ENCODE assay signal across 25 cellular contexts in the genomic region with DNA sequence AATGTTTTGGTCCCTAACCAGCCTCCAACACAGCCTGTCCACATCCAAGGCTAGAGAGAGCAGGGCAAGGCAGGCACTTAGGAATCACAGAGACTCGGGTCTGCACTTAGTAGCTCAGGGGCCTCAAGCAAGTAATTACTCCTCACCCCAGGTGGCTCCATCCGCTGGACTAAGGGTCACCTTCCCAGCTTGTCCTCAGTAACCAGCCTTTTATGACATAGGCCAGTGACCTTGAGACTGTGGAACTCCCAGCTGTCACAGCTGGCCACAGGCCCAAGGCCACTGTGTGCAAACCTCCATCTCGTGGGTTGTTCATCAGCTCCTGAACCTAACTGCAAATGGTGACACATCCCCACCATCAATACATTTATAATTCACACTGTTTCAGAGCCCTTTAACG.
"Had no signal": no experiment of that assay in that cellular context is flagged by ENCODE, and none has a peak within 500 bp of the region (broad histone marks: within the 10 kb centered on the region; RNA-seq: fewer than 3 reads in every experiment).

No MANE protein-coding gene starts in this region.

- H2AFZ ChIP-seq: hepatocyte had no signal

- H3K4me1 ChIP-seq: esophagus muscularis mucosa, foreskin keratinocyte, gastroesophageal sphincter, heart left ventricle, pancreas, stomach, tibial artery, upper lobe of right lung, uterus had no signal

- H3K9me3 ChIP-seq: neutrophil, pancreas, uterus had no signal

- H3K4me3 ChIP-seq: coronary artery, esophagus muscularis mucosa, gastroesophageal sphincter, heart left ventricle, hepatocyte, lung, mucosa of descending colon, pancreas, stomach, tibial artery, upper lobe of right lung, uterus had no signal

- H3K36me3 ChIP-seq: esophagus muscularis mucosa, gastroesophageal sphincter, heart left ventricle, neutrophil, pancreas, stomach, tibial artery, upper lobe of right lung, uterus had no signal

- H3K27ac ChIP-seq: coronary artery, esophagus muscularis mucosa, foreskin keratinocyte, gastroesophageal sphincter, heart left ventricle, hepatocyte, neutrophil, pancreas, stomach, tibial artery, upper lobe of right lung, uterus had no signal

- H3K4me2 ChIP-seq: hepatocyte had no signal

- FAIRE-seq: islet of Langerhans, pancreas had no signal

- H3K27me3 ChIP-seq: esophagus muscularis mucosa, foreskin keratinocyte, gastroesophageal sphincter, heart left ventricle, hepatocyte, neutrophil, pancreas, stomach, tibial artery, upper lobe of right lung, uterus had no signal

- DNase-seq: dermis blood vessel endothelial cell; effector memory CD4-positive, alpha-beta T cell; foreskin keratinocyte; heart left ventricle; left cardiac atrium; left ventricle myocardium superior; mucosa of descending colon; naive B cell; pancreas; stimulated activated CD4-positive, alpha-beta T cell treated with anti-CD3 and anti-CD28 coated beads, Interleukin-2, amount 100 ng/mL, for 24 hours; stimulated activated CD4-positive, alpha-beta T cell treated with anti-CD3 and anti-CD28 coated beads, Interleukin-4, amount 100 ng/mL, for 24 hours; stimulated activated naive CD4-positive, alpha-beta T cell treated with Interleukin-2 at 50 U/mL for 16 hours; stomach; tibial artery; upper lobe of right lung; uterus had no signal

- ATAC-seq: foreskin keratinocyte; gastroesophageal sphincter; heart left ventricle; left cardiac atrium; left ventricle myocardium superior; mucosa of descending colon; sciatic nerve; stimulated activated effector memory CD8-positive, alpha-beta T cell treated with anti-CD3 and anti-CD28 coated beads, Interleukin-12 subunit alpha, Interleukin-12 subunit beta, amount 100 ng/mL, for 72 hours; upper lobe of right lung had no signal
